In genomic region chr2:29759342-29759741, GRCh38 we compare ENCODE assay signal across 30 cellular contexts.
"Had no signal": no experiment of that assay in that cellular context is flagged by ENCODE, and none has a peak within 500 bp of the region (broad histone marks: within the 10 kb centered on the region; RNA-seq: fewer than 3 reads in every experiment).

No MANE protein-coding gene starts in this region.

- ATAC-seq: activated CD4-positive, alpha-beta T cell treated with anti-CD3 and anti-CD28 coated beads for 36 hours; activated CD8-positive, alpha-beta memory T cell treated with anti-CD3 and anti-CD28 coated beads, Interleukin-2, amount 10 ng/mL, durations not matched to agents 7 days and 5 days; activated CD8-positive, alpha-beta T cell treated with anti-CD3 and anti-CD28 coated beads, Interleukin-2, amount 10 ng/mL, durations not matched to agents 7 days and 5 days; activated naive CD4-positive, alpha-beta T cell treated with anti-CD3 and anti-CD28 coated beads, Interleukin-2, amount 50 U/mL, for 72 hours; activated T-cell treated with anti-CD3 and anti-CD28 coated beads, Interleukin-2, amount 50 U/mL, for 72 hours; effector memory CD8-positive, alpha-beta T cell; gastroesophageal sphincter; heart right ventricle; T-helper 17 cell had no signal

- H3K4me1 ChIP-seq: gastroesophageal sphincter, heart right ventricle had no signal

- H3K9me3 ChIP-seq: esophagus muscularis mucosa, gastroesophageal sphincter, heart right ventricle had no signal

- DNase-seq: activated CD4-positive, alpha-beta memory T cell treated with anti-CD3 and anti-CD28 coated beads for 36 hours; activated CD4-positive, alpha-beta T cell treated with anti-CD3 and anti-CD28 coated beads for 36 hours; activated CD4-positive, alpha-beta T cell treated with anti-CD3 and anti-CD28 coated beads, Interleukin-2, amount 10 ng/mL, durations not matched to agents 24 days and 14 days; activated CD4-positive, CD25-positive, alpha-beta regulatory T cell; activated CD4-positive, CD25-positive, alpha-beta regulatory T cell treated with anti-CD3 and anti-CD28 coated beads, Interleukin-2, amount 50 U/mL, for 72 hours; activated CD8-positive, alpha-beta memory T cell treated with anti-CD3 and anti-CD28 coated beads, Interleukin-2, amount 10 ng/mL, durations not matched to agents 7 days and 5 days; activated CD8-positive, alpha-beta memory T cell treated with anti-CD3 and anti-CD28 coated beads, Interleukin-2, amount 50 U/mL, for 4 hours; activated CD8-positive, alpha-beta T cell treated with anti-CD3 and anti-CD28 coated beads, Interleukin-2, amount 10 ng/mL, durations not matched to agents 7 days and 5 days; activated gamma-delta T cell; activated naive CD4-positive, alpha-beta T cell; activated naive CD4-positive, alpha-beta T cell treated with anti-CD3 and anti-CD28 coated beads, Interleukin-2, amount 10 ng/mL, durations not matched to agents 7 days and 5 days; activated naive CD8-positive, alpha-beta T cell treated with anti-CD3 and anti-CD28 coated beads, Interleukin-2, amount 10 ng/mL, durations not matched to agents 7 days and 5 days; activated T-cell treated with anti-CD3 and anti-CD28 coated beads, Interleukin-2, amount 50 U/mL, for 24 hours; activated T-cell treated with anti-CD3 and anti-CD28 coated beads, Interleukin-2, amount 50 U/mL, for 72 hours; amniotic stem cell; anterior cingulate cortex; brain microvascular endothelial cell; caudate nucleus; cortex of kidney; dermis blood vessel endothelial cell; effector CD4-positive, alpha-beta T cell; effector memory CD8-positive, alpha-beta T cell; erythroblast; foreskin melanocyte; heart right ventricle; T-helper 17 cell had no signal

- H3K27me3 ChIP-seq: brain microvascular endothelial cell, esophagus muscularis mucosa, gastroesophageal sphincter had no signal

- H3K36me3 ChIP-seq: brain microvascular endothelial cell, esophagus muscularis mucosa, gastroesophageal sphincter, heart right ventricle had no signal

- H3K4me3 ChIP-seq: esophagus muscularis mucosa, gastroesophageal sphincter, heart right ventricle, hepatocyte had no signal
